In the genomic region with DNA sequence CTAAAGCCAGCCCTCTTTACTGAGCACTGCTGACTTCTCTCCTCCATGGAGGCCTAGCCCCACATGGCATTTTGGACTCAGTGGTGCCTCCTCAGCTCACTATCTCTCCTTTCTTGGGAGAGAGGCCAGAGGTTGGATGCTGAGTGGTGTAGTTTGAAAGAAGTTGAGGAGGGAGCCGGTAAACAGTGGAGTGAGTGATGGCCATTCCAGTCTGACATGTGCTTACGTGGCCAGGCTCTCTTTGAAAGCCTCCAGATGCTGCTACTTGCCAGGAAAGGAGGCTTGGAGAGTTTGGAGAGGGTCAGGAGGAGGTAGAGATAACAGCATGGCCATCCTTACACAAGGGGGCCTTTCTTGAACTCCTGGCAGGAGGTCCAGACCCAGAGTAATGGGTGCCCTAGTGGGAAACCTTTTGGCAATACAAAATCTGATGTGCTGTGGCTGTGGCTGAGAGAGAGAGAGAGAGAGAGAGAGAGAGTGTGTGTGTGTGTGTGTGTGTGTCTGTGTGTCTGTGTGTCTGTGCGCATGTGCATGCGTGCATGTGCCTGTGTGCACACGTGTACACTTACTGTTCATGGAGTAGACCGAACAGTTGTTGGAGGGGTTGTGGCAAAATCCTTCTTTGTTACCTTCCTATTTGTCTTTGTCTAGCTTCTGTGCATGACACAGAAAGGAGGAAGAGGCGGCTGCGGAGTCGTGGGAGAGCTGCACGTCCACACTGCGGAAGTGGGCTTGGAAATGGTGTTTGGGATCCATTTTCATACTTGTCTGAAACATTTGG, we compare ENCODE assay signal across 1 cellular context.
TF ChIP-seq lines count a peak whose summit lies in the region.

No MANE protein-coding gene starts in this region.

TF ChIP-seq in H1, 55 proteins besides CTCF, POLR2A, EP300 and RAD21:
- no peak for TF ChIP-seq CTBP2 (IDR thresholded peaks at IDR 0.05; ENCODE audit: borderline replicate concordance, insufficient read depth, insufficient read length, low read length)
- TF ChIP-seq CHD1 (IDR thresholded peaks at IDR 0.05; ENCODE audit: low read depth, low read length): no peak
- TF ChIP-seq KDM1A (IDR thresholded peaks at IDR 0.05; ENCODE audit: borderline replicate concordance, low read length): no peak
- no peak for TF ChIP-seq POU5F1 (IDR thresholded peaks at IDR 0.05; ENCODE audit: low read depth, low read length)
- no peak for TF ChIP-seq BACH1 (IDR thresholded peaks at IDR 0.05; ENCODE audit: low read length)
- no peak for TF ChIP-seq GTF2F1 (IDR thresholded peaks at IDR 0.05; ENCODE audit: borderline replicate concordance, low read depth, low read length)
- TF ChIP-seq BRCA1 (IDR thresholded peaks at IDR 0.05; ENCODE audit: low read depth, low read length): no peak
- TF ChIP-seq KDM5A (IDR thresholded peaks at IDR 0.05; ENCODE audit: low read length): no peak
- TF ChIP-seq ZNF274 (IDR thresholded peaks at IDR 0.05; ENCODE audit: borderline replicate concordance, extremely low read depth, low read length): no peak
- TF ChIP-seq ATF2 (IDR thresholded peaks at IDR 0.05; ENCODE audit: low read length): no peak
- no peak for TF ChIP-seq JUN (IDR thresholded peaks at IDR 0.05; ENCODE audit: low read depth, low read length)
- TF ChIP-seq, protein P1, sequence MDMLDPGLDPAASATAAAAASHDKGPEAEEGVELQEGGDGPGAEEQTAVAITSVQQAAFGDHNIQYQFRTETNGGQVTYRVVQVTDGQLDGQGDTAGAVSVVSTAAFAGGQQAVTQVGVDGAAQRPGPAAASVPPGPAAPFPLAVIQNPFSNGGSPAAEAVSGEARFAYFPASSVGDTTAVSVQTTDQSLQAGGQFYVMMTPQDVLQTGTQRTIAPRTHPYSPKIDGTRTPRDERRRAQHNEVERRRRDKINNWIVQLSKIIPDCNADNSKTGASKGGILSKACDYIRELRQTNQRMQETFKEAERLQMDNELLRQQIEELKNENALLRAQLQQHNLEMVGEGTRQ (IDR thresholded peaks at IDR 0.05; ENCODE audit: low read length): no peak
- TF ChIP-seq RXRA (IDR thresholded peaks at IDR 0.05; ENCODE audit: insufficient read depth, low read depth, low read length): no peak
- TF ChIP-seq EZH2 (IDR thresholded peaks at IDR 0.05; ENCODE audit: low read depth, low read length, severe bottlenecking): no peak
- TF ChIP-seq CEBPB (IDR thresholded peaks at IDR 0.05; ENCODE audit: low read depth, low read length): no peak
- TF ChIP-seq RFX5 (IDR thresholded peaks at IDR 0.05; ENCODE audit: borderline replicate concordance, low read depth, low read length): no peak
- TF ChIP-seq SP2 (IDR thresholded peaks at IDR 0.05; ENCODE audit: low read length): no peak
- TF ChIP-seq FOSL1 (IDR thresholded peaks at IDR 0.05; ENCODE audit: insufficient read depth, low read depth, low read length): no peak
